10 cellular contexts compared by ENCODE assay signal in genomic region chr4:142265536-142265935, GRCh38.
DNase-seq lines count a peak whose midpoint lies in the region; ATAC-seq and TF ChIP-seq lines count a peak whose summit lies in the region.
"Had no signal": no experiment of that assay in that cellular context is flagged by ENCODE, and none has a peak within 500 bp of the region (broad histone marks: within the 10 kb centered on the region; RNA-seq: fewer than 3 reads in every experiment).

No MANE protein-coding gene starts in this region.

- no peaks in the 10 kb centered on the region for H3K27me3 Mint-ChIP-seq in mesothelial cell of epicardium (ENCODE audit: low read depth)
- H3K27me3 Mint-ChIP-seq: IgD-negative memory B cell had no signal

- ATAC-seq in GM19023 (IDR thresholded peaks at IDR 0.05; ENCODE audit: unreplicated experiment), result no peak

- peaks cover 4% of the 10 kb centered on the region for H3K4me1 Mint-ChIP-seq in mesothelial cell of epicardium

- peaks cover 16% of the 10 kb centered on the region; the same call in 1 of the 2 replicates for H3K36me3 ChIP-seq in Loucy (ENCODE audit: insufficient read depth, low read length)
- no peaks in the 10 kb centered on the region for H3K36me3 ChIP-seq in esophagus squamous epithelium
- H3K36me3 ChIP-seq: ovary had no signal

- no peak for TF ChIP-seq CTCF in Loucy (conservative IDR thresholded peaks at IDR 0.05; ENCODE audit: low read length)
- TF ChIP-seq CTCF in cardiac fibroblast (IDR thresholded peaks at IDR 0.05; ENCODE audit: low read depth, low read length), result no peak
- no peak for TF ChIP-seq CTCF in mesothelial cell of epicardium (IDR thresholded peaks at IDR 0.05; ENCODE audit: unreplicated experiment)
- TF ChIP-seq CTCF in GM10248 (IDR thresholded peaks at IDR 0.05; ENCODE audit: control extremely low read depth, extremely low read depth, low read depth, missing control alignments), result no peak
- TF ChIP-seq CTCF in esophagus squamous epithelium (IDR thresholded peaks at IDR 0.05), result no peak

- peak; percentile 22 for DNase-seq in COLO829 (ENCODE audit: low spot score)
- peak; percentile 64 to 80 for DNase-seq in cardiac fibroblast (ENCODE audit: low read depth in 2 of 2)
- DNase-seq in mesothelial cell of epicardium (ENCODE audit: low spot score in 2 of 2, unreplicated experiment in 2 of 2), result no peak
- no peak for DNase-seq in NCI-H1048 (lab: John Stamatoyannopoulos, UW)
- no peak for DNase-seq in GM10248 (ENCODE audit: extremely low spot score)
- DNase-seq in esophagus squamous epithelium (lab: John Stamatoyannopoulos, UW), result no peak
- DNase-seq: ovary had no signal

- peaks cover 3% of the 10 kb centered on the region for H3K9me3 Mint-ChIP-seq in mesothelial cell of epicardium
- H3K9me3 Mint-ChIP-seq: IgD-negative memory B cell had no signal

- POLR2A ChIA-PET in GM10248 (lab: Yijun Ruan, JAX), result no interaction called here

- peaks cover 12% of the 10 kb centered on the region for H3K36me3 Mint-ChIP-seq in mesothelial cell of epicardium
- H3K36me3 Mint-ChIP-seq: IgD-negative memory B cell had no signal

- 0 out of 2 replicates have a peak, but pooled peaks cover 5% of the 10 kb centered on the region for H3K79me2 ChIP-seq in Loucy (ENCODE audit: insufficient read depth, low read length)

- H3K4me3 ChIP-seq in Loucy (ENCODE audit: low read length, poor library complexity, severe bottlenecking), result no peak overlapping the region
- H3K4me3 ChIP-seq in cardiac fibroblast (replicated peaks in 1 of 2; ENCODE audit: low read depth in 2 of 2, low read length in 2 of 2), result no peak overlapping the region
- H3K4me3 ChIP-seq in esophagus squamous epithelium, result no peak overlapping the region
- H3K4me3 ChIP-seq: ovary had no signal

- intact Hi-C loops in esophagus squamous epithelium (cut with DNase I), result no loop called here

- peak overlapping the region; percentile 3 for H3K4me2 ChIP-seq in Loucy (ENCODE audit: low read depth, low read length, poor library complexity, severe bottlenecking)

- TF ChIP-seq POLR2A in esophagus squamous epithelium (IDR thresholded peaks at IDR 0.05), result no peak

- WGBS in esophagus squamous epithelium, 2 donors, result 43 to 44% methylated on average over 3 of the region's 3 CpGs

- no peak overlapping the region for H3K4me3 Mint-ChIP-seq in mesothelial cell of epicardium
- H3K4me3 Mint-ChIP-seq: IgD-negative memory B cell had no signal

- H4K20me1 ChIP-seq in Loucy (ENCODE audit: insufficient read depth, low read length, poor library complexity, severe bottlenecking), result no peaks in the 10 kb centered on the region

- peaks cover 24% of the 10 kb centered on the region for H3K4me1 ChIP-seq in Loucy (ENCODE audit: insufficient read depth, low read length, poor library complexity, severe bottlenecking)
- peaks cover 0 to 12% (median 8%) of the 10 kb centered on the region in 3 donors for H3K4me1 ChIP-seq in esophagus squamous epithelium

- H3K27me3 ChIP-seq in Loucy (ENCODE audit: insufficient read depth, low read length, poor library complexity, severe bottlenecking) (no peaks in the 10 kb centered on the region), esophagus squamous epithelium (no peaks in the 10 kb centered on the region)
- H3K27me3 ChIP-seq: ovary had no signal

- no peak overlapping the region for H2AFZ ChIP-seq in Loucy (ENCODE audit: low read length)

- H3K9ac ChIP-seq in Loucy (ENCODE audit: low read depth, low read length, poor library complexity, severe bottlenecking), result no peak overlapping the region

- no peaks in the 10 kb centered on the region for H3K9me3 ChIP-seq in Loucy (ENCODE audit: insufficient read depth, low read depth, low read length)
- H3K9me3 ChIP-seq in esophagus squamous epithelium, result no peaks in the 10 kb centered on the region
- H3K9me3 ChIP-seq: ovary had no signal

- 0 out of 2 replicates have a peak, but pooled peaks cover 3% of the 10 kb centered on the region for H3F3A ChIP-seq in Loucy (ENCODE audit: low read depth)

- CTCF ChIA-PET in GM10248 (lab: Yijun Ruan, JAX), result interaction anchor here (1.7 kb wide), 1 partner anchor 18 kb away, joined by 7 read pairs; no protein-coding TSS in a partner anchor

- H3K9me2 ChIP-seq in Loucy (replicated peaks; ENCODE audit: low read depth, low read length), result no peaks in the 10 kb centered on the region

- peak overlapping the region; percentile 14 for H3K27ac Mint-ChIP-seq in mesothelial cell of epicardium
- H3K27ac Mint-ChIP-seq: IgD-negative memory B cell had no signal

- no peak overlapping the region for H3K27ac ChIP-seq in esophagus squamous epithelium
- H3K27ac ChIP-seq: ovary had no signal

Comparison
In these comparisons a context has a peak if more than half of its experiments do, and no peak if none do; other contexts are left out.
1. DNase-seq: peak in COLO829 (single experiment) and cardiac fibroblast (2 of 2); none in mesothelial cell of epicardium (0 of 2), NCI-H1048 (single experiment), GM10248 (single experiment) and esophagus squamous epithelium (single experiment).